9 cellular contexts compared by ENCODE assay signal in the genomic region with DNA sequence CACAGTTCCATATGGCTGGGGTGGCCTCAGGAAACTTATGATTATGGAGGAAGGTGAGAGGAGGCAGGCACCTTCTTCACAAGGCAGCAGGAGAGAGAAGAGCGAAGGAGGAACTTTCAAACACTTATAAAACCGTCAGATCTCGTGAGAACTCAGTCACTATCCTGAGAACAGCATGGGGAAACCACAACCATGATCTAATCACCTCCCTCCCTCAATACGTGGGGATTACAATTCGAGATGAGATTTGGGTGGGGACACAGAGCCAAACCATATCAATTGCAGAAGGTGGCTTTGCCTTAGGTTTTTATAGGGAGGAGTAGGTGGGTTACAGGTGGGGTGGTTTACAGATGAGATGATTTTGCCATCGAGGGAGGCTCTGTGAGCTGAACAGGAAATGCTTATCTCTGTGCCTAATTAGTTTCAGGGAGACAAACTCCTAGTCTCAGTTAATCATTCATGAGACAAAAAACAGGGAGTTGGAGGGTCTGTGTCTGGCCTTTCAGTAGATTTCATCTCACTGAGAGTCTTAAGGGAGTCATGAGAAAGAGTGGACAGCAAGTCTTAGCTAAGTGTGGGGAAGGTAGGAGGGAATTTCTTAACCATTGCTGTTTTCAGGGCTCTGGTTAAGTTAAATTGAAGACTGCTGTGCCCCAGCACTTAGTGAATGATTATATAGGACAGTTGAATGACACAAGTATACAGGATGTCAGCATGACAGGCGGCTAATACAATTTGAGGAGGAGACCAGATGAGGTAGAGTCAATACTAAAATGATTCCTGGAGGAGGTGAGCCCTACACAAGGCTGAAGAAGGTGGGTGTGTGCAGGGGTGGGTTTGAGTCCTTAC. TPM values are rescaled to one million over a fixed set of nuclear protein-coding genes. Genes with fewer than 3 reads are reported as not detected.
DNase-seq lines count a peak whose midpoint lies in the region; ATAC-seq, FAIRE-seq and TF ChIP-seq lines count a peak whose summit lies in the region.
"Had no signal": no experiment of that assay in that cellular context is flagged by ENCODE, and none has a peak within 500 bp of the region (broad histone marks: within the 10 kb centered on the region; RNA-seq: fewer than 3 reads in every experiment).

No MANE protein-coding gene starts in this region.

- peaks cover 35% of the 10 kb centered on the region for H3K4me1 ChIP-seq in ACC112 (ENCODE audit: control insufficient read depth, insufficient read depth, low read length, unreplicated experiment)
- peaks cover 1 to 12% (median 8%) of the 10 kb centered on the region in 4 donors for H3K4me1 ChIP-seq in liver (ENCODE audit: control insufficient read depth in 4 of 4, insufficient read depth in 4 of 4, low read length in 3 of 4)

- no peak overlapping the region for H2AFZ ChIP-seq in ACC112 (ENCODE audit: low read length, unreplicated experiment)

- no peak for TF ChIP-seq RAD21 in liver (IDR thresholded peaks at IDR 0.05)

- H3K9ac ChIP-seq in liver (ENCODE audit: low read depth in 1 of 2, low read length in 2 of 2): no peak overlapping the region

- FAIRE-seq in RCC 7860 (lab: Jason Lieb, UNC): no peak

- in situ Hi-C loops in GM13977 (cut with MboI; ENCODE audit: low pct_unique_long_range_greater_than_20kb, low sequenced_read_pairs, unreplicated experiment): no loop called here

- WGBS in liver: 48% methylated on average over 7 of the region's 7 CpGs

- TF ChIP-seq CTCF in liver (IDR thresholded peaks at IDR 0.05; ENCODE audit: low read depth, low read length, missing input control) (no peak), GM13977 (IDR thresholded peaks at IDR 0.05; ENCODE audit: extremely low read depth, insufficient read depth, missing control alignments) (no peak)

- H3K9me3 ChIP-seq in liver (ENCODE audit: control insufficient read depth in 4 of 4, low read length in 3 of 4): no peaks in the 10 kb centered on the region

- H3K4me3 ChIP-seq in ACC112 (ENCODE audit: low read depth, low read length) (no peak overlapping the region), liver (ENCODE audit: low read depth in 1 of 3, low read length in 3 of 3) (no peak overlapping the region)

- H3K27ac ChIP-seq in ACC112 (ENCODE audit: low read depth, low read length): peak overlapping the region; percentile 91; the same call in 1 of the 2 replicates
- H3K27ac ChIP-seq in liver (ENCODE audit: low read depth in 1 of 2, low read length in 2 of 2): peak overlapping the region; percentile 10 to 14
- H3K27ac ChIP-seq: HL-60 had no signal

- H3K79me2 ChIP-seq in ACC112 (ENCODE audit: control insufficient read depth, insufficient read depth, low read length, unreplicated experiment): no peaks in the 10 kb centered on the region

- peak; percentile 86 for ATAC-seq in GM19467 (IDR thresholded peaks at IDR 0.05; ENCODE audit: unreplicated experiment)
- no peak for ATAC-seq in GM19328 (IDR thresholded peaks at IDR 0.05; ENCODE audit: unreplicated experiment)

- DNase-seq in RCC 7860 (ENCODE audit: low spot score): peak; percentile 25
- DNase-seq in NAMALWA (ENCODE audit: low spot score): no peak
- DNase-seq in AG08395 (ENCODE audit: low spot score): no peak
- no peak for DNase-seq in GM13977 (ENCODE audit: low spot score)

- H3K36me3 ChIP-seq in ACC112 (ENCODE audit: insufficient read depth, low read length) (peaks cover 4% of the 10 kb centered on the region; the same call in 1 of the 2 replicates), liver (ENCODE audit: control insufficient read depth in 4 of 4, insufficient read depth in 3 of 4, low read depth in 1 of 4, low read length in 3 of 4) (no peaks in the 10 kb centered on the region)

- no peaks in the 10 kb centered on the region for H3K27me3 ChIP-seq in ACC112 (ENCODE audit: insufficient read depth, low read length)
- H3K27me3 ChIP-seq in liver (ENCODE audit: control insufficient read depth in 4 of 4, insufficient read depth in 4 of 4, low read length in 3 of 4): no peaks in the 10 kb centered on the region

TF ChIP-seq in liver, 16 proteins besides CTCF, POLR2A, EP300 and RAD21:
- TF ChIP-seq SP1 (IDR thresholded peaks at IDR 0.05) (no peak), EGR1 (IDR thresholded peaks at IDR 0.05; ENCODE audit: low read depth in 2 of 2) (no peak), JUND (IDR thresholded peaks at IDR 0.05) (no peak), YY1 (IDR thresholded peaks at IDR 0.05) (no peak)
- TF ChIP-seq, protein P1, sequence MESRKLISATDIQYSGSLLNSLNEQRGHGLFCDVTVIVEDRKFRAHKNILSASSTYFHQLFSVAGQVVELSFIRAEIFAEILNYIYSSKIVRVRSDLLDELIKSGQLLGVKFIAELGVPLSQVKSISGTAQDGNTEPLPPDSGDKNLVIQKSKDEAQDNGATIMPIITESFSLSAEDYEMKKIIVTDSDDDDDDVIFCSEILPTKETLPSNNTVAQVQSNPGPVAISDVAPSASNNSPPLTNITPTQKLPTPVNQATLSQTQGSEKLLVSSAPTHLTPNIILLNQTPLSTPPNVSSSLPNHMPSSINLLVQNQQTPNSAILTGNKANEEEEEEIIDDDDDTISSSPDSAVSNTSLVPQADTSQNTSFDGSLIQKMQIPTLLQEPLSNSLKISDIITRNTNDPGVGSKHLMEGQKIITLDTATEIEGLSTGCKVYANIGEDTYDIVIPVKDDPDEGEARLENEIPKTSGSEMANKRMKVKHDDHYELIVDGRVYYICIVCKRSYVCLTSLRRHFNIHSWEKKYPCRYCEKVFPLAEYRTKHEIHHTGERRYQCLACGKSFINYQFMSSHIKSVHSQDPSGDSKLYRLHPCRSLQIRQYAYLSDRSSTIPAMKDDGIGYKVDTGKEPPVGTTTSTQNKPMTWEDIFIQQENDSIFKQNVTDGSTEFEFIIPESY (IDR thresholded peaks at IDR 0.05): no peak

RNA-seq across cellular contexts. Expression of a gene that starts 47.7 kb away (rescaled TPM):
- 10 to 100 TPM; 19.7 to 22.1 TPM for total RNA-seq in liver
- 10 to 100 TPM; 17.6 to 47.0 TPM for polyA plus RNA-seq in liver

RNA-seq across cellular contexts. Expression of a gene that starts 47.9 kb away (rescaled TPM):
- total RNA-seq in liver: under 1 TPM; 0.17 to 0.23 TPM
- polyA plus RNA-seq in liver: under 1 TPM; 0.11 to 0.17 TPM
